In genomic region chr11:12110714-12111481, GRCh38 we compare ENCODE assay signal across 1 cellular context.
TF ChIP-seq lines count a peak whose summit lies in the region.

No MANE protein-coding gene starts in this region.

TF ChIP-seq in K562, 482 proteins besides CTCF, POLR2A, EP300 and RAD21 (continued from another document):
- TF ChIP-seq, protein P1, sequence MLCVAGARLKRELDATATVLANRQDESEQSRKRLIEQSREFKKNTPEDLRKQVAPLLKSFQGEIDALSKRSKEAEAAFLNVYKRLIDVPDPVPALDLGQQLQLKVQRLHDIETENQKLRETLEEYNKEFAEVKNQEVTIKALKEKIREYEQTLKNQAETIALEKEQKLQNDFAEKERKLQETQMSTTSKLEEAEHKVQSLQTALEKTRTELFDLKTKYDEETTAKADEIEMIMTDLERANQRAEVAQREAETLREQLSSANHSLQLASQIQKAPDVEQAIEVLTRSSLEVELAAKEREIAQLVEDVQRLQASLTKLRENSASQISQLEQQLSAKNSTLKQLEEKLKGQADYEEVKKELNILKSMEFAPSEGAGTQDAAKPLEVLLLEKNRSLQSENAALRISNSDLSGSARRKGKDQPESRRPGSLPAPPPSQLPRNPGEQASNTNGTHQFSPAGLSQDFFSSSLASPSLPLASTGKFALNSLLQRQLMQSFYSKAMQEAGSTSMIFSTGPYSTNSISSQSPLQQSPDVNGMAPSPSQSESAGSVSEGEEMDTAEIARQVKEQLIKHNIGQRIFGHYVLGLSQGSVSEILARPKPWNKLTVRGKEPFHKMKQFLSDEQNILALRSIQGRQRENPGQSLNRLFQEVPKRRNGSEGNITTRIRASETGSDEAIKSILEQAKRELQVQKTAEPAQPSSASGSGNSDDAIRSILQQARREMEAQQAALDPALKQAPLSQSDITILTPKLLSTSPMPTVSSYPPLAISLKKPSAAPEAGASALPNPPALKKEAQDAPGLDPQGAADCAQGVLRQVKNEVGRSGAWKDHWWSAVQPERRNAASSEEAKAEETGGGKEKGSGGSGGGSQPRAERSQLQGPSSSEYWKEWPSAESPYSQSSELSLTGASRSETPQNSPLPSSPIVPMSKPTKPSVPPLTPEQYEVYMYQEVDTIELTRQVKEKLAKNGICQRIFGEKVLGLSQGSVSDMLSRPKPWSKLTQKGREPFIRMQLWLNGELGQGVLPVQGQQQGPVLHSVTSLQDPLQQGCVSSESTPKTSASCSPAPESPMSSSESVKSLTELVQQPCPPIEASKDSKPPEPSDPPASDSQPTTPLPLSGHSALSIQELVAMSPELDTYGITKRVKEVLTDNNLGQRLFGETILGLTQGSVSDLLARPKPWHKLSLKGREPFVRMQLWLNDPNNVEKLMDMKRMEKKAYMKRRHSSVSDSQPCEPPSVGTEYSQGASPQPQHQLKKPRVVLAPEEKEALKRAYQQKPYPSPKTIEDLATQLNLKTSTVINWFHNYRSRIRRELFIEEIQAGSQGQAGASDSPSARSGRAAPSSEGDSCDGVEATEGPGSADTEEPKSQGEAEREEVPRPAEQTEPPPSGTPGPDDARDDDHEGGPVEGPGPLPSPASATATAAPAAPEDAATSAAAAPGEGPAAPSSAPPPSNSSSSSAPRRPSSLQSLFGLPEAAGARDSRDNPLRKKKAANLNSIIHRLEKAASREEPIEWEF (CRISPR knock-in tag; IDR thresholded peaks at IDR 0.05): no peak
- TF ChIP-seq TEAD2 (tag; IDR thresholded peaks at IDR 0.05): no peak
- no peak for TF ChIP-seq ATF6 (CRISPR knock-in tag; IDR thresholded peaks at IDR 0.05)
